In the genomic region with DNA sequence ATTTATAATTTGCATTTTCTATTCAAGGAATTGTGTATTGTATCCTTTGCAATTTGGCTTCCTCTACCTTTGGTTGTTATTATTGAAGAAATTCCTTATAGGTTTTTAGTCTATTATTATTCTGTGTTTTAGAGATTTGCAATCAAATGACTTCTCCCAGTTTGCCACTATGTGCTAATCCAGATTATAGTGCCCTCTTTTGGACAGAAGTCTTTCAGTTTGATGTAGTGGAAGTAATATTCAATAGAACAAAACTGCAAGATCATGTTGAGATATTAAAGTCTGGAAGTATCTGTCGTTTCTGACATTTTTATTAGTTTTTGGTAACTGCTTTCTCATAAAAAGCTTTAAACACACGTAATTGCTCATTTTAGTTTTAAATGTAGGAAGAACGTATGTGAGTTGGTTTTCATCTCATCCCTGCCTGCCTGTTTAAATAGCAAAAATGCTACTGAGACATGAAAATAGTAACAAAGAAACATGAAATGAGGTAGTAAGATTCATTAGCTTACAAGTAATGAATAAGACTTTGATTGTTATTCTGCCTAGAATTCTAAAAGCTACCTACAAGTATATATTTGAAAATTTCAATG, we compare ENCODE assay signal across 8 cellular contexts.
DNase-seq lines count a peak whose midpoint lies in the region; ATAC-seq and TF ChIP-seq lines count a peak whose summit lies in the region.

No MANE protein-coding gene starts in this region.

- peak; percentile 72 for TF ChIP-seq RAD21 in HCT116 (IDR thresholded peaks at IDR 0.05; ENCODE audit: low read depth)

- no peak overlapping the region for H3K4me3 ChIP-seq in HCT116 (replicated peaks in 1 of 2; ENCODE audit: low read depth in 1 of 2, low read length in 2 of 2)

- no TSS peak for BruUV-seq in HCT116 (replicated peaks; lab: Mats Ljungman, UMichigan)

- TF ChIP-seq CTCF in HCT116 (IDR thresholded peaks at IDR 0.05 in 2 of 3, conservative IDR thresholded peaks at IDR 0.05 in 1 of 3; ENCODE audit: borderline replicate concordance in 1 of 3, insufficient read depth in 1 of 3, low read depth in 2 of 3, low read length in 2 of 3) = peak; percentile 27 to 70 (median 51)

- no peaks in the 10 kb centered on the region for H3K9me3 Mint-ChIP-seq in activated T-cell treated with anti-CD3 and anti-CD28 coated beads, Interleukin-2, amount 50 U/mL, for 4 hours

- H3K9me3 ChIP-seq in HCT116 (ENCODE audit: control insufficient read depth in 1 of 2, insufficient read depth in 1 of 2, low read depth in 1 of 2, low read length in 2 of 2) (no peaks in the 10 kb centered on the region), T-helper 17 cell (ENCODE audit: control insufficient read depth, low read length, poor library complexity, severe bottlenecking) (no peaks in the 10 kb centered on the region)

- CTCF ChIA-PET in HCT116 (lab: Charles Lee) = no interaction called here

- no peak overlapping the region for H3K27ac ChIP-seq in HCT116 (ENCODE audit: low read depth, low read length)

- POLR2A ChIA-PET in HCT116 (lab: Charles Lee) = no interaction called here

- H3K36me3 Mint-ChIP-seq in T-helper 17 cell (ENCODE audit: low read depth) = peaks cover 3% of the 10 kb centered on the region
- peaks cover 48% of the 10 kb centered on the region for H3K36me3 Mint-ChIP-seq in activated T-cell treated with anti-CD3 and anti-CD28 coated beads, Interleukin-2, amount 50 U/mL, for 4 hours (ENCODE audit: insufficient read depth)

- peaks cover 0 to 7% of the 10 kb centered on the region in 2 experiments; a peak in 1 of 4 replicates for H3K36me3 ChIP-seq in HCT116 (ENCODE audit: control insufficient read depth in 1 of 2, insufficient read depth in 2 of 2, low read length in 2 of 2)

- no peak for TF ChIP-seq POLR2A in HCT116 (IDR thresholded peaks at IDR 0.05; ENCODE audit: borderline replicate concordance, extremely low read depth, insufficient read depth, insufficient read length)

- H3K4me1 Mint-ChIP-seq in T-helper 17 cell = peaks cover 10% of the 10 kb centered on the region
- peaks cover 27% of the 10 kb centered on the region for H3K4me1 Mint-ChIP-seq in activated T-cell treated with anti-CD3 and anti-CD28 coated beads, Interleukin-2, amount 50 U/mL, for 4 hours (ENCODE audit: low read depth)

- H3K27me3 Mint-ChIP-seq in T-helper 17 cell = no peaks in the 10 kb centered on the region
- no peaks in the 10 kb centered on the region for H3K27me3 Mint-ChIP-seq in activated T-cell treated with anti-CD3 and anti-CD28 coated beads, Interleukin-2, amount 50 U/mL, for 4 hours (ENCODE audit: low read depth)

- intact Hi-C loops in HCT116 (cut with micrococcal nuclease) = loop anchor here (2.0 kb wide), 1 partner anchor 112 kb away; no protein-coding TSS in a partner anchor

- DNase-seq in AML-193 (lab: John Stamatoyannopoulos, UW) (peak; percentile 70 to 71), HCT116 (ENCODE audit: low read depth, low spot score) (no peak), T-helper 17 cell (no peak), kidney glomerular epithelial cell (lab: John Stamatoyannopoulos, UW) (peak; percentile 41), HuH-7.5 (ENCODE audit: low spot score) (no peak)
- DNase-seq in activated T-cell treated with anti-CD3 and anti-CD28 coated beads, Interleukin-2, amount 50 U/mL, for 4 hours = no peak

- H3K9ac ChIP-seq in HCT116 (ENCODE audit: low read length) = no peak overlapping the region

- no peak overlapping the region for H3K4me3 Mint-ChIP-seq in T-helper 17 cell
- H3K4me3 Mint-ChIP-seq in activated T-cell treated with anti-CD3 and anti-CD28 coated beads, Interleukin-2, amount 50 U/mL, for 4 hours = no peak overlapping the region

- no peaks in the 10 kb centered on the region for H3K79me2 ChIP-seq in HCT116 (ENCODE audit: insufficient read depth, low read length)

- RAD21 ChIA-PET in HCT116 (lab: Charles Lee; ENCODE audit: low non-redundant PET in 1 of 2, low total read pairs in 2 of 2, uncharacterized antibody in 2 of 2, unreplicated experiment in 2 of 2) = no interaction called here

- no peak overlapping the region for H3K4me2 ChIP-seq in HCT116 (ENCODE audit: low read length)

- no peak overlapping the region for H2AFZ ChIP-seq in HCT116 (ENCODE audit: low read depth, low read length, poor library complexity, severe bottlenecking)

- peaks cover 27 to 38% of the 10 kb centered on the region in 2 experiments for H3K4me1 ChIP-seq in HCT116 (ENCODE audit: control insufficient read depth in 1 of 2, insufficient read depth in 2 of 2, low read length in 2 of 2)

- H3K9me2 ChIP-seq in HCT116 (ENCODE audit: insufficient read depth) = no peaks in the 10 kb centered on the region

- H3K27ac Mint-ChIP-seq in T-helper 17 cell = peak overlapping the region; percentile 84

- ATAC-seq in HCT116 (no peak), T-helper 17 cell (peak; percentile 57), esophagus mucosa (no peak), GM18909 (IDR thresholded peaks at IDR 0.05; ENCODE audit: poor library complexity, unreplicated experiment) (no peak)
- no peak for ATAC-seq in activated T-cell treated with anti-CD3 and anti-CD28 coated beads, Interleukin-2, amount 50 U/mL, for 4 hours

- no peaks in the 10 kb centered on the region for H3K27me3 ChIP-seq in HCT116 (ENCODE audit: insufficient read depth, low read length)

- H4K20me1 ChIP-seq in HCT116 (ENCODE audit: insufficient read depth) = no peaks in the 10 kb centered on the region

TF ChIP-seq in HCT116, 20 proteins besides CTCF, POLR2A, EP300 and RAD21 (continues in another document):
- TF ChIP-seq EZH2 (IDR thresholded peaks at IDR 0.05) (no peak), ZFX (IDR thresholded peaks at IDR 0.05) (no peak), ELF1 (IDR thresholded peaks at IDR 0.05; ENCODE audit: borderline replicate concordance, low read depth) (no peak), SRF (IDR thresholded peaks at IDR 0.05; ENCODE audit: low read depth) (no peak), POLR2AphosphoS5 (IDR thresholded peaks at IDR 0.05; ENCODE audit: low read depth, low read length) (no peak), EZH2phosphoT487 (IDR thresholded peaks at IDR 0.05; ENCODE audit: borderline replicate concordance) (no peak), TCF7L2 (IDR thresholded peaks at IDR 0.05; ENCODE audit: borderline replicate concordance, extremely low read depth, insufficient read depth, insufficient read length) (no peak), JUND (IDR thresholded peaks at IDR 0.05) (no peak), SIN3A (IDR thresholded peaks at IDR 0.05; ENCODE audit: low read depth) (no peak), YY1 (IDR thresholded peaks at IDR 0.05; ENCODE audit: extremely low read depth, insufficient replicate concordance, low read depth, low read length) (no peak), REST (IDR thresholded peaks at IDR 0.05; ENCODE audit: low read depth) (no peak), CEBPB (IDR thresholded peaks at IDR 0.05; ENCODE audit: low read depth) (no peak), FOSL1 (IDR thresholded peaks at IDR 0.05; ENCODE audit: low read depth) (no peak), EGR1 (IDR thresholded peaks at IDR 0.05; ENCODE audit: low read depth) (no peak), CBX3 (IDR thresholded peaks at IDR 0.05; ENCODE audit: low read depth) (no peak)
- TF ChIP-seq, protein P1, sequence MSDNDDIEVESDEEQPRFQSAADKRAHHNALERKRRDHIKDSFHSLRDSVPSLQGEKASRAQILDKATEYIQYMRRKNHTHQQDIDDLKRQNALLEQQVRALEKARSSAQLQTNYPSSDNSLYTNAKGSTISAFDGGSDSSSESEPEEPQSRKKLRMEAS (IDR thresholded peaks at IDR 0.05) = no peak
- TF ChIP-seq, protein P2, sequence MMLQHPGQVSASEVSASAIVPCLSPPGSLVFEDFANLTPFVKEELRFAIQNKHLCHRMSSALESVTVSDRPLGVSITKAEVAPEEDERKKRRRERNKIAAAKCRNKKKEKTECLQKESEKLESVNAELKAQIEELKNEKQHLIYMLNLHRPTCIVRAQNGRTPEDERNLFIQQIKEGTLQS (IDR thresholded peaks at IDR 0.05) = no peak
- TF ChIP-seq, protein P3, sequence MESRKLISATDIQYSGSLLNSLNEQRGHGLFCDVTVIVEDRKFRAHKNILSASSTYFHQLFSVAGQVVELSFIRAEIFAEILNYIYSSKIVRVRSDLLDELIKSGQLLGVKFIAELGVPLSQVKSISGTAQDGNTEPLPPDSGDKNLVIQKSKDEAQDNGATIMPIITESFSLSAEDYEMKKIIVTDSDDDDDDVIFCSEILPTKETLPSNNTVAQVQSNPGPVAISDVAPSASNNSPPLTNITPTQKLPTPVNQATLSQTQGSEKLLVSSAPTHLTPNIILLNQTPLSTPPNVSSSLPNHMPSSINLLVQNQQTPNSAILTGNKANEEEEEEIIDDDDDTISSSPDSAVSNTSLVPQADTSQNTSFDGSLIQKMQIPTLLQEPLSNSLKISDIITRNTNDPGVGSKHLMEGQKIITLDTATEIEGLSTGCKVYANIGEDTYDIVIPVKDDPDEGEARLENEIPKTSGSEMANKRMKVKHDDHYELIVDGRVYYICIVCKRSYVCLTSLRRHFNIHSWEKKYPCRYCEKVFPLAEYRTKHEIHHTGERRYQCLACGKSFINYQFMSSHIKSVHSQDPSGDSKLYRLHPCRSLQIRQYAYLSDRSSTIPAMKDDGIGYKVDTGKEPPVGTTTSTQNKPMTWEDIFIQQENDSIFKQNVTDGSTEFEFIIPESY (IDR thresholded peaks at IDR 0.05; ENCODE audit: extremely low read depth, insufficient replicate concordance, low read length) = no peak

Comparison
In these comparisons a context has a peak if more than half of its experiments do, and no peak if none do; other contexts are left out.
1. DNase-seq: peak in AML-193 (2 of 2) and kidney glomerular epithelial cell (single experiment); none in HCT116 (single experiment), T-helper 17 cell (0 of 3), activated T-cell treated with anti-CD3 and anti-CD28 coated beads, Interleukin-2, amount 50 U/mL, for 4 hours (single experiment) and HuH-7.5 (single experiment).